1 cellular context compared by ENCODE assay signal in genomic region chr6:28981833-28982475, GRCh38.
TF ChIP-seq lines count a peak whose summit lies in the region.

No MANE protein-coding gene starts in this region.

TF ChIP-seq in HepG2, 621 proteins besides CTCF, POLR2A, EP300 and RAD21 (continued from another document):
- TF ChIP-seq ZBTB39 (CRISPR knock-in tag; IDR thresholded peaks at IDR 0.05) (no peak), ZSCAN5A (CRISPR knock-in tag; IDR thresholded peaks at IDR 0.05; ENCODE audit: borderline replicate concordance) (peak; percentile 46; the same call in 1 of the 2 replicates), PLSCR1 (CRISPR knock-in tag; IDR thresholded peaks at IDR 0.05; ENCODE audit: borderline replicate concordance) (no peak), ARID3A (IDR thresholded peaks at IDR 0.05; ENCODE audit: low read depth, low read length) (peak; percentile 53), POLR2AphosphoS5 (IDR thresholded peaks at IDR 0.05; ENCODE audit: low read depth, low read length) (no peak), SMAD3 (CRISPR knock-in tag; IDR thresholded peaks at IDR 0.05) (peak; percentile 97), ZNF17 (CRISPR knock-in tag; IDR thresholded peaks at IDR 0.05) (no peak; the same call in 1 of the 2 replicates), ZNF232 (CRISPR knock-in tag; IDR thresholded peaks at IDR 0.05; ENCODE audit: borderline replicate concordance) (peak; percentile 73; the same call in 1 of the 2 replicates), ZNF558 (CRISPR knock-in tag; IDR thresholded peaks at IDR 0.05; ENCODE audit: borderline replicate concordance) (no peak), ZNF614 (CRISPR knock-in tag; IDR thresholded peaks at IDR 0.05; ENCODE audit: borderline replicate concordance) (peak; percentile 87), KMT2B (CRISPR knock-in tag; IDR thresholded peaks at IDR 0.05) (0 out of 2 replicates have a peak, but pooled peaks have one; percentile 81), ATF2 (CRISPR knock-in tag; IDR thresholded peaks at IDR 0.05) (peak; percentile 42; the same call in 1 of the 2 replicates), ZNF235 (CRISPR knock-in tag; IDR thresholded peaks at IDR 0.05; ENCODE audit: borderline replicate concordance) (no peak), SCMH1 (CRISPR knock-in tag; IDR thresholded peaks at IDR 0.05; ENCODE audit: borderline replicate concordance) (no peak), PATZ1 (CRISPR knock-in tag; IDR thresholded peaks at IDR 0.05) (peak; percentile 29), ZNF644 (CRISPR knock-in tag; IDR thresholded peaks at IDR 0.05; ENCODE audit: low read depth) (no peak), ZNF512 (CRISPR knock-in tag; IDR thresholded peaks at IDR 0.05) (no peak), ZNF576 (CRISPR knock-in tag; IDR thresholded peaks at IDR 0.05) (no peak), ADNP (CRISPR knock-in tag; IDR thresholded peaks at IDR 0.05) (no peak), GZF1 (CRISPR knock-in tag; IDR thresholded peaks at IDR 0.05) (no peak), RARG (CRISPR knock-in tag; IDR thresholded peaks at IDR 0.05; ENCODE audit: low read depth) (peak; percentile 74), HMG20B (CRISPR knock-in tag; conservative IDR thresholded peaks at IDR 0.05) (0 out of 2 replicates have a peak, but pooled peaks have one; percentile 5), JARID2 (CRISPR knock-in tag; IDR thresholded peaks at IDR 0.05; ENCODE audit: insufficient replicate concordance) (no peak), ZBTB34 (CRISPR knock-in tag; IDR thresholded peaks at IDR 0.05) (0 out of 2 replicates have a peak, but pooled peaks have one; percentile 41), SUZ12 (IDR thresholded peaks at IDR 0.05; ENCODE audit: low read depth, low read length) (no peak), RCOR2 (CRISPR knock-in tag; IDR thresholded peaks at IDR 0.05) (no peak; the same call in 1 of the 2 replicates), ZNF12 (CRISPR knock-in tag; IDR thresholded peaks at IDR 0.05) (peak; percentile 87), KDM3A (CRISPR knock-in tag; IDR thresholded peaks at IDR 0.05; ENCODE audit: low read depth) (peak; percentile 33; the same call in 1 of the 2 replicates), ZNF660 (CRISPR knock-in tag; IDR thresholded peaks at IDR 0.05; ENCODE audit: borderline replicate concordance, low read depth) (no peak)
